27 cellular contexts compared by ENCODE assay signal in genomic region chr5:78779262-78779661, GRCh38.
DNase-seq lines count a peak whose midpoint lies in the region; ATAC-seq and TF ChIP-seq lines count a peak whose summit lies in the region.
"Had no signal": no experiment of that assay in that cellular context is flagged by ENCODE, and none has a peak within 500 bp of the region (broad histone marks: within the 10 kb centered on the region; RNA-seq: fewer than 3 reads in every experiment).

No MANE protein-coding gene starts in this region.

- POLR2A ChIA-PET in RWPE1 (lab: Yijun Ruan, JAX; ENCODE audit: low non-redundant PET): no interaction called here

- H3K9ac ChIP-seq in smooth muscle cell (ENCODE audit: low read depth): no peak overlapping the region

- H3K4me3 ChIP-seq in right atrium auricular region (no peak overlapping the region), fibroblast of mammary gland (ENCODE audit: control insufficient read depth, low read depth, low read length) (no peak overlapping the region), smooth muscle cell (no peak overlapping the region)
- H3K4me3 ChIP-seq: cardiac muscle cell, coronary artery, gastrocnemius medialis, pancreas had no signal

- WGBS in smooth muscle cell (ENCODE audit: low lambda C conversion rate): 82% methylated on average over 4 of the region's 4 CpGs

- no peaks in the 10 kb centered on the region for H4K20me1 ChIP-seq in smooth muscle cell (ENCODE audit: low read depth)

- H2AFZ ChIP-seq in smooth muscle cell (ENCODE audit: low read depth): no peak overlapping the region

- no peaks in the 10 kb centered on the region for H3K79me2 ChIP-seq in smooth muscle cell (ENCODE audit: low read depth)

- DNase-seq in right atrium auricular region (ENCODE audit: low spot score) (no peak), cardiac septum (ENCODE audit: low spot score) (no peak), RWPE1 (ENCODE audit: low spot score) (no peak), fibroblast of mammary gland (ENCODE audit: low read depth) (peak; percentile 33), smooth muscle cell (lab: John Stamatoyannopoulos, UW; ENCODE audit: unreplicated experiment) (no peak), NK-92 (lab: John Stamatoyannopoulos, UW; ENCODE audit: unreplicated experiment) (no peak), cortex of kidney (lab: John Stamatoyannopoulos, UW) (no peak)
- DNase-seq: activated CD4-positive, alpha-beta T cell treated with anti-CD3 and anti-CD28 coated beads, Interleukin-2, amount 10 ng/mL, durations not matched to agents 24 days and 14 days; activated CD8-positive, alpha-beta memory T cell treated with anti-CD3 and anti-CD28 coated beads for 24 hours; activated effector memory CD4-positive, alpha-beta T cell treated with anti-CD3 and anti-CD28 coated beads, Interleukin-2, amount 50 U/mL, for 16 hours; activated T-cell treated with anti-CD3 and anti-CD28 coated beads for 4 hours; CD8-positive, alpha-beta T cell; effector memory CD8-positive, alpha-beta T cell; gastrocnemius medialis; Kasumi-1; NCI-H1417 treated with DMSO at 0.1 percent for 48 hours; pancreas; retina; SIG-M5; stimulated activated CD8-positive, alpha-beta memory T cell treated with anti-CD3 and anti-CD28 coated beads, Interleukin-4, amount 100 ng/mL, for 48 hours; stimulated activated naive CD8-positive, alpha-beta T cell treated with anti-CD3 and anti-CD28 coated beads, Interleukin-15, amount 100 ng/mL, for 72 hours; SW 1271; T-helper 9 cell had no signal

- CTCF ChIA-PET in RWPE1 (lab: Yijun Ruan, JAX): no interaction called here

- H3K36me3 ChIP-seq in right atrium auricular region (no peaks in the 10 kb centered on the region), smooth muscle cell (ENCODE audit: low read depth) (no peaks in the 10 kb centered on the region)
- H3K36me3 ChIP-seq: cardiac muscle cell, gastrocnemius medialis, pancreas had no signal

- H3K27me3 ChIP-seq in right atrium auricular region (no peaks in the 10 kb centered on the region), smooth muscle cell (ENCODE audit: low read depth) (no peaks in the 10 kb centered on the region)
- H3K27me3 ChIP-seq: cardiac muscle cell, gastrocnemius medialis, pancreas had no signal

- peaks cover 21% of the 10 kb centered on the region for H3F3A ChIP-seq in smooth muscle cell (ENCODE audit: low read depth)

- peak overlapping the region; percentile 25 for H3K4me2 ChIP-seq in smooth muscle cell

- H3K27ac ChIP-seq in right atrium auricular region (peak overlapping the region; percentile 38 to 65), RWPE1 (peak overlapping the region; percentile 72), smooth muscle cell (ENCODE audit: low read depth) (peak overlapping the region; percentile 70)
- H3K27ac ChIP-seq: cardiac muscle cell, gastrocnemius medialis, pancreas had no signal

- ATAC-seq in HG03045 (IDR thresholded peaks at IDR 0.05; ENCODE audit: unreplicated experiment): no peak
- ATAC-seq: CD8-positive, alpha-beta T cell; effector memory CD8-positive, alpha-beta T cell; gastrocnemius medialis; Panc1; pancreas; stimulated activated naive CD8-positive, alpha-beta T cell treated with anti-CD3 and anti-CD28 coated beads, Interleukin-15, amount 100 ng/mL, for 72 hours had no signal

- TF ChIP-seq CTCF in right atrium auricular region (IDR thresholded peaks at IDR 0.05) (no peak), RWPE1 (conservative IDR thresholded peaks at IDR 0.05; ENCODE audit: low read depth) (no peak), fibroblast of mammary gland (conservative IDR thresholded peaks at IDR 0.05; ENCODE audit: control insufficient read depth, insufficient read depth, low read depth, low read length) (no peak), smooth muscle cell (IDR thresholded peaks at IDR 0.05; ENCODE audit: borderline replicate concordance, insufficient read depth, poor library complexity, severe bottlenecking) (no peak)

- intact Hi-C loops in cardiac septum (cut with DNase I): no loop called here

- H3K4me1 ChIP-seq in right atrium auricular region (no peaks in the 10 kb centered on the region), smooth muscle cell (ENCODE audit: low read depth) (no peaks in the 10 kb centered on the region)
- H3K4me1 ChIP-seq: gastrocnemius medialis, pancreas had no signal

- H3K9me3 ChIP-seq in right atrium auricular region (peaks cover 0 to 7% of the 10 kb centered on the region in 2 donors), smooth muscle cell (replicated peaks; ENCODE audit: low read depth) (no peaks in the 10 kb centered on the region)
- H3K9me3 ChIP-seq: gastrocnemius medialis, pancreas had no signal
